In the genomic region with DNA sequence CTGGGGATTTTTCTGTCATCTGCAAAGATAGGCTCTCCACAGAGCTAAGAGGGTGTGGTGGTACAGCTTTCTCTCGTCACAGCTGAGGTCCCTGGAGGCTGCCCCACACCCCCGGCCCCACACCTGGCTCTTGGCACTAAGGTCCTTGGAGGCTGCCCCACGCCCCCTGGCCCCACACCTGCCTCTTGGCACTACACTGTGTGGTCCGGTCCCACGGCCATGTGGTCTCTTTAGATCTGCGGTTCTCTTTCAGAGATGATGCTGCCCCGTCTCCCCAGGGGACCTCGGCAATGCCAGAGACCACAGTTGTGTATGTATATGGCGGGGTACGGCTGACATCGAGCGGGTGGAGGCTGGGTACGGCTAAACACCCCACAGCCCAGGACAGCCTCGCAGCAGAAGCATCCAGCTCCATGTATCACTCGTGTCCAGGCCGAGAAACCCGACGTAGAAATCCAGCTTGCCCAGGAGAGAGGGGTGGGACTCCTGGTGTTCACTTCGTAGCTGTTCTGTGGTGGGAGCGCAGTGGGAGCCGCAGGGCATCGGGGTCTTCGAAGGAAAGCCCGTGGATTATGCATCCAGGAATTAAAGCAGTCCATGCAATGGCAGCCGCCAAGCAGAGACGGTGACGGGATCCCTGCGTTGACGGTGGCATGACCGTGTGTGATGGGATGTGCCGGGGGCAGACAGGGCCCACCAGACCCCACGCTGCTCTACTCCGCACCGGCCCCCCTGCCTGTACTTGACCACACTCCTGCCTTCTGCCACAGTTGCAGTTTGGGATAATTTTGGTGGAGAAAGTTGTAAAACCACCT, we compare ENCODE assay signal across 20 cellular contexts.
A peak's percentile ranks its signal among the peaks of the same experiment; 100 is the strongest.
DNase-seq lines count a peak whose midpoint lies in the region; ATAC-seq and TF ChIP-seq lines count a peak whose summit lies in the region.
"Had no signal": no experiment of that assay in that cellular context is flagged by ENCODE, and none has a peak within 500 bp of the region (broad histone marks: within the 10 kb centered on the region; RNA-seq: fewer than 3 reads in every experiment).

No MANE protein-coding gene starts in this region.

- peaks cover 7% of the 10 kb centered on the region for H3K27me3 Mint-ChIP-seq in chondrocyte (ENCODE audit: low read depth)
- no peaks in the 10 kb centered on the region for H3K27me3 Mint-ChIP-seq in neural crest cell (ENCODE audit: low read depth)

- H3K9me3 ChIP-seq in BLaER1, result no peaks in the 10 kb centered on the region
- H3K9me3 ChIP-seq: A549, BE2C had no signal

- TF ChIP-seq CTCF in chondrocyte (IDR thresholded peaks at IDR 0.05) (no peak), neural crest cell (conservative IDR thresholded peaks at IDR 0.05) (no peak)

- H3K4me2 ChIP-seq in BLaER1, result peak overlapping the region; percentile 50
- H3K4me2 ChIP-seq: A549 had no signal

- H3K9ac ChIP-seq in BLaER1, result no peak overlapping the region
- H3K9ac ChIP-seq: GM23248 had no signal

- no peaks in the 10 kb centered on the region for H4K20me1 ChIP-seq in BLaER1

- ATAC-seq in HG02840 (IDR thresholded peaks at IDR 0.05; ENCODE audit: low FRiP score, unreplicated experiment), result no peak
- ATAC-seq: A549; CD8-positive, alpha-beta T cell; HCT116 had no signal

- no peak overlapping the region for H3K27ac ChIP-seq in BLaER1
- H3K27ac ChIP-seq: A549, C4-2B, GM23248 had no signal

- H3K4me3 ChIP-seq in BLaER1, result no peak overlapping the region
- H3K4me3 ChIP-seq: A549, GM23248 had no signal

- no peaks in the 10 kb centered on the region for H3K36me3 Mint-ChIP-seq in chondrocyte (ENCODE audit: low read depth)
- no peaks in the 10 kb centered on the region for H3K36me3 Mint-ChIP-seq in neural crest cell (ENCODE audit: low read depth)
- H3K36me3 Mint-ChIP-seq: CD4-positive, CD25-positive, alpha-beta regulatory T cell; CD8-positive, alpha-beta T cell had no signal

- H3K4me1 ChIP-seq in BLaER1, result peaks cover 17% of the 10 kb centered on the region
- H3K4me1 ChIP-seq: A549, BE2C had no signal

- H3K27ac Mint-ChIP-seq in chondrocyte (ENCODE audit: unreplicated experiment) (no peak overlapping the region), neural crest cell (ENCODE audit: unreplicated experiment) (peak overlapping the region; percentile 35)
- H3K27ac Mint-ChIP-seq: CD4-positive, CD25-positive, alpha-beta regulatory T cell; CD8-positive, alpha-beta T cell had no signal

- DNase-seq in chondrocyte (ENCODE audit: low spot score) (peak; percentile 73), neural crest cell (ENCODE audit: low read depth, low spot score) (no peak), posterior vena cava (ENCODE audit: low spot score) (peak; percentile 73), NCI-H748 treated with DMSO at 0.1 percent for 48 hours (lab: John Stamatoyannopoulos, UW) (no peak), COLO668 (lab: John Stamatoyannopoulos, UW; ENCODE audit: unreplicated experiment) (no peak), DMS153 treated with DMSO at 0.1 percent for 48 hours (lab: John Stamatoyannopoulos, UW; ENCODE audit: unreplicated experiment) (no peak)
- DNase-seq: 8988T; ACHN; AML-193; BE2C; CD4-positive, CD25-positive, alpha-beta regulatory T cell; CD8-positive, alpha-beta T cell; DND-41; GM23248; H9 had no signal

- H3K27me3 ChIP-seq in BLaER1, result no peaks in the 10 kb centered on the region
- H3K27me3 ChIP-seq: BE2C had no signal

- H3K4me1 Mint-ChIP-seq in chondrocyte (ENCODE audit: low read depth) (no peaks in the 10 kb centered on the region), neural crest cell (peaks cover 7% of the 10 kb centered on the region)
- H3K4me1 Mint-ChIP-seq: CD4-positive, CD25-positive, alpha-beta regulatory T cell; H9 had no signal

- intact Hi-C loops in posterior vena cava (cut with DNase I), result no loop called here

- H3K4me3 Mint-ChIP-seq in chondrocyte (ENCODE audit: unreplicated experiment) (no peak overlapping the region), neural crest cell (no peak overlapping the region)
- H3K4me3 Mint-ChIP-seq: CD4-positive, CD25-positive, alpha-beta regulatory T cell; CD8-positive, alpha-beta T cell; H9 had no signal

- H3K9me3 Mint-ChIP-seq in chondrocyte (ENCODE audit: low read depth) (no peaks in the 10 kb centered on the region), neural crest cell (no peaks in the 10 kb centered on the region)
- H3K9me3 Mint-ChIP-seq: CD8-positive, alpha-beta T cell; H9 had no signal

- no peaks in the 10 kb centered on the region for H3K36me3 ChIP-seq in BLaER1
- H3K36me3 ChIP-seq: BE2C had no signal

Comparison
In these comparisons a context has a peak if more than half of its experiments do, and no peak if none do; other contexts are left out.
1. DNase-seq: peak in chondrocyte (single experiment) and posterior vena cava (single experiment); none in neural crest cell (single experiment), NCI-H748 treated with DMSO at 0.1 percent for 48 hours (single experiment), COLO668 (single experiment) and DMS153 treated with DMSO at 0.1 percent for 48 hours (single experiment).